ENCODE assay signal across 18 cellular contexts in genomic region chr6:137121401-137121997, GRCh38. TPM values are rescaled to one million over a fixed set of nuclear protein-coding genes. Genes with fewer than 3 reads are reported as not detected.
DNase-seq lines count a peak whose midpoint lies in the region; ATAC-seq lines count a peak whose summit lies in the region.
"Had no signal": no experiment of that assay in that cellular context is flagged by ENCODE, and none has a peak within 500 bp of the region (broad histone marks: within the 10 kb centered on the region; RNA-seq: fewer than 3 reads in every experiment).

No MANE protein-coding gene starts in this region.

- no peaks in the 10 kb centered on the region for H3K27me3 ChIP-seq in SJCRH30
- H3K27me3 ChIP-seq: body of pancreas had no signal

- ATAC-seq in GM18867 (IDR thresholded peaks at IDR 0.05; ENCODE audit: unreplicated experiment) (peak; percentile 47), HG02610 (IDR thresholded peaks at IDR 0.05; ENCODE audit: unreplicated experiment) (peak; percentile 42), sciatic nerve (peak; percentile 41), HG02870 (IDR thresholded peaks at IDR 0.05; ENCODE audit: unreplicated experiment) (no peak), HG02970 (IDR thresholded peaks at IDR 0.05; ENCODE audit: low FRiP score, unreplicated experiment) (no peak)
- ATAC-seq: left colon had no signal

- no peaks in the 10 kb centered on the region for H3K4me1 ChIP-seq in SJCRH30

- in situ Hi-C loops in SK-MEL-5 (cut with HindIII; ENCODE audit: low pct_unique_long_range_greater_than_20kb, low sequenced_read_pairs), result no loop called here

- DNase-seq in SK-MEL-5 (ENCODE audit: low read depth, low spot score), result peak; percentile 10
- DNase-seq in sciatic nerve (ENCODE audit: low spot score), result no peak
- no peak for DNase-seq in SJCRH30
- DNase-seq in NCI-H345 treated with DMSO at 0.1 percent for 48 hours (lab: John Stamatoyannopoulos, UW; ENCODE audit: unreplicated experiment), result no peak
- DNase-seq: activated CD8-positive, alpha-beta memory T cell treated with anti-CD3 and anti-CD28 coated beads, Interleukin-2, amount 50 U/mL, for 4 hours; activated naive CD4-positive, alpha-beta T cell treated with anti-CD3 and anti-CD28 coated beads, Interleukin-2, amount 50 U/mL, for 16 hours; body of pancreas; dermis blood vessel endothelial cell; GM23248; KG1; left colon; NCI-H1417 had no signal

- no peaks in the 10 kb centered on the region for H3K9me3 ChIP-seq in SJCRH30 (replicated peaks)

- intact Hi-C loops in sciatic nerve (cut with DNase I), result no loop called here

- H3K4me3 ChIP-seq in SJCRH30, result no peak overlapping the region
- H3K4me3 ChIP-seq: body of pancreas, GM23248 had no signal

- H3K27ac ChIP-seq in SJCRH30, result no peak overlapping the region
- H3K27ac ChIP-seq: GM23248, parathyroid adenoma had no signal

- no peaks in the 10 kb centered on the region for H3K36me3 ChIP-seq in SJCRH30

RNA-seq across cellular contexts. Expression of gene IL22RA2, which starts 51.9 kb away (rescaled TPM):
- not detected in 2 replicates for total RNA-seq in SK-MEL-5 (2014; rRNA removed; shearing (Covaris generic))
- not detected in 2 replicates for polyA plus RNA-seq in SK-MEL-5 (2015; cell fraction: cytosol; rRNA removed)
- not detected in 2 replicates for polyA plus RNA-seq in SK-MEL-5 (2015; cell fraction: nucleus; rRNA removed)
- total RNA-seq in sciatic nerve, result not detected
- total RNA-seq in SJCRH30 (2014; rRNA removed; shearing (Covaris generic)), result not detected in 2 replicates
- total RNA-seq: body of pancreas, dermis blood vessel endothelial cell, GM23248, left colon, NCI-H460 had no signal
- polyA plus RNA-seq: GM23248 had no signal

Comparison
In these comparisons a context has a peak if more than half of its experiments do, and no peak if none do; other contexts are left out.
1. ATAC-seq: peak in GM18867 (single experiment), HG02610 (single experiment) and sciatic nerve (single experiment); none in HG02870 (single experiment) and HG02970 (single experiment).